8 cellular contexts compared by ENCODE assay signal in genomic region chr2:130355181-130355577, GRCh38. TPM values are rescaled to one million over a fixed set of nuclear protein-coding genes. Genes with fewer than 3 reads are reported as not detected.
DNase-seq lines count a peak whose midpoint lies in the region; ATAC-seq lines count a peak whose summit lies in the region.

No MANE protein-coding gene starts in this region.

- no peaks in the 10 kb centered on the region for H3K27me3 Mint-ChIP-seq in activated T-cell treated with anti-CD3 and anti-CD28 coated beads, Interleukin-2, amount 50 U/mL, for 4 hours (ENCODE audit: low read depth)
- H3K27me3 Mint-ChIP-seq in activated naive CD8-positive, alpha-beta T cell treated with anti-CD3 and anti-CD28 coated beads for 36 hours: peaks cover 3% of the 10 kb centered on the region
- peaks cover 8% of the 10 kb centered on the region for H3K27me3 Mint-ChIP-seq in stimulated activated naive CD8-positive, alpha-beta T cell treated with anti-CD3 and anti-CD28 coated beads, Interleukin-15, amount 100 ng/mL, for 72 hours

- peak overlapping the region; percentile 75 for H3K4me3 Mint-ChIP-seq in activated T-cell treated with anti-CD3 and anti-CD28 coated beads, Interleukin-2, amount 50 U/mL, for 4 hours
- peak overlapping the region; percentile 78 for H3K4me3 Mint-ChIP-seq in activated naive CD8-positive, alpha-beta T cell treated with anti-CD3 and anti-CD28 coated beads for 36 hours
- peak overlapping the region; percentile 84 for H3K4me3 Mint-ChIP-seq in stimulated activated naive CD8-positive, alpha-beta T cell treated with anti-CD3 and anti-CD28 coated beads, Interleukin-15, amount 100 ng/mL, for 72 hours

- peaks cover 13% of the 10 kb centered on the region for H3K4me1 Mint-ChIP-seq in activated T-cell treated with anti-CD3 and anti-CD28 coated beads, Interleukin-2, amount 50 U/mL, for 4 hours (ENCODE audit: low read depth)
- H3K4me1 Mint-ChIP-seq in activated naive CD8-positive, alpha-beta T cell treated with anti-CD3 and anti-CD28 coated beads for 36 hours: peaks cover 5% of the 10 kb centered on the region
- H3K4me1 Mint-ChIP-seq in stimulated activated naive CD8-positive, alpha-beta T cell treated with anti-CD3 and anti-CD28 coated beads, Interleukin-15, amount 100 ng/mL, for 72 hours: peaks cover 38% of the 10 kb centered on the region

- H3K9me3 Mint-ChIP-seq in activated T-cell treated with anti-CD3 and anti-CD28 coated beads, Interleukin-2, amount 50 U/mL, for 4 hours: no peaks in the 10 kb centered on the region
- H3K9me3 Mint-ChIP-seq in activated naive CD8-positive, alpha-beta T cell treated with anti-CD3 and anti-CD28 coated beads for 36 hours: no peaks in the 10 kb centered on the region
- no peaks in the 10 kb centered on the region for H3K9me3 Mint-ChIP-seq in stimulated activated naive CD8-positive, alpha-beta T cell treated with anti-CD3 and anti-CD28 coated beads, Interleukin-15, amount 100 ng/mL, for 72 hours

- peak overlapping the region; percentile 71 for H3K4me3 ChIP-seq in iPS-18c (ENCODE audit: insufficient read depth, low read depth, low read length)

- H3K9me3 ChIP-seq in iPS-18c (ENCODE audit: control insufficient read depth, insufficient read depth, low read length): peaks cover 2% of the 10 kb centered on the region

- no peak for ATAC-seq in activated T-cell treated with anti-CD3 and anti-CD28 coated beads, Interleukin-2, amount 50 U/mL, for 4 hours
- no peak for ATAC-seq in stimulated activated naive CD8-positive, alpha-beta T cell treated with anti-CD3 and anti-CD28 coated beads, Interleukin-15, amount 100 ng/mL, for 72 hours

- no peaks in the 10 kb centered on the region for H3K36me3 Mint-ChIP-seq in activated T-cell treated with anti-CD3 and anti-CD28 coated beads, Interleukin-2, amount 50 U/mL, for 4 hours (ENCODE audit: insufficient read depth)
- no peaks in the 10 kb centered on the region for H3K36me3 Mint-ChIP-seq in activated naive CD8-positive, alpha-beta T cell treated with anti-CD3 and anti-CD28 coated beads for 36 hours

- no peak for DNase-seq in activated T-cell treated with anti-CD3 and anti-CD28 coated beads, Interleukin-2, amount 50 U/mL, for 4 hours
- no peak for DNase-seq in activated T-cell treated with anti-CD3 and anti-CD28 coated beads, Interleukin-2, amount 50 U/mL, for 1 hour
- DNase-seq in activated naive CD8-positive, alpha-beta T cell treated with anti-CD3 and anti-CD28 coated beads for 36 hours: no peak
- no peak for DNase-seq in stimulated activated naive CD8-positive, alpha-beta T cell treated with anti-CD3 and anti-CD28 coated beads, Interleukin-15, amount 100 ng/mL, for 72 hours
- DNase-seq in Ammon's horn (ENCODE audit: low spot score): no peak
- DNase-seq in NCI-H2107 (lab: John Stamatoyannopoulos, UW): no peak
- DNase-seq in NCI-H82 (lab: John Stamatoyannopoulos, UW): no peak

- H3K27ac Mint-ChIP-seq in activated naive CD8-positive, alpha-beta T cell treated with anti-CD3 and anti-CD28 coated beads for 36 hours: no peak overlapping the region
- peak overlapping the region in 1 of 2 donors; percentile 75 for H3K27ac Mint-ChIP-seq in stimulated activated naive CD8-positive, alpha-beta T cell treated with anti-CD3 and anti-CD28 coated beads, Interleukin-15, amount 100 ng/mL, for 72 hours

RNA-seq across cellular contexts. Expression of gene PTPN18, which starts 0.7 kb away (rescaled TPM):
- total RNA-seq in activated T-cell treated with anti-CD3 and anti-CD28 coated beads, Interleukin-2, amount 50 U/mL, for 4 hours: 10 to 100 TPM; 26.6 to 30.4 (median 30.0) TPM
- total RNA-seq in activated naive CD8-positive, alpha-beta T cell treated with anti-CD3 and anti-CD28 coated beads for 36 hours: 10 to 100 TPM; 36.4 to 37.2 TPM

RNA-seq across cellular contexts. Expression of gene IMP4, which starts 12.5 kb away (rescaled TPM):
- total RNA-seq in activated T-cell treated with anti-CD3 and anti-CD28 coated beads, Interleukin-2, amount 50 U/mL, for 4 hours: 100 to 1,000 TPM; 316 to 326 (median 319) TPM
- total RNA-seq in activated naive CD8-positive, alpha-beta T cell treated with anti-CD3 and anti-CD28 coated beads for 36 hours: 100 to 1,000 TPM; 225 TPM
